Comparison of ENCODE assay signal across 26 cellular contexts in genomic region chr20:39632176-39632575, GRCh38.
A peak's percentile ranks its signal among the peaks of the same experiment; 100 is the strongest.
DNase-seq lines count a peak whose midpoint lies in the region; ATAC-seq, FAIRE-seq and TF ChIP-seq lines count a peak whose summit lies in the region.
"Had no signal": no experiment of that assay in that cellular context is flagged by ENCODE, and none has a peak within 500 bp of the region (broad histone marks: within the 10 kb centered on the region; RNA-seq: fewer than 3 reads in every experiment).

No MANE protein-coding gene starts in this region.

- no peaks in the 10 kb centered on the region for H3K9me1 ChIP-seq in keratinocyte (ENCODE audit: control insufficient read depth, extremely low read depth, insufficient read depth, low read length)

- no peaks in the 10 kb centered on the region for H3K27me3 Mint-ChIP-seq in MCF 10A (ENCODE audit: insufficient read depth, unreplicated experiment)
- H3K27me3 Mint-ChIP-seq: CD4-positive, alpha-beta T cell had no signal

- intact Hi-C loops in MCF 10A (cut with micrococcal nuclease) (no loop called here), breast epithelium (cut with DNase I; ENCODE audit: low total_unique reads) (no loop called here)

- DNase-seq in MCF 10A (ENCODE audit: unreplicated experiment), result peak; percentile 46
- DNase-seq in breast epithelium (ENCODE audit: low spot score in 2 of 2), result no peak
- DNase-seq in RWPE2 (ENCODE audit: low spot score), result no peak
- peak; percentile 61 for DNase-seq in epithelial cell of esophagus (ENCODE audit: low read depth)
- no peak for DNase-seq in keratinocyte (ENCODE audit: low read depth, low spot score)
- DNase-seq in NCI-H2081 treated with DMSO at 0.1 percent for 48 hours (lab: John Stamatoyannopoulos, UW), result no peak
- DNase-seq in NCI-H446 treated with DMSO at 0.1 percent for 48 hours (lab: John Stamatoyannopoulos, UW), result no peak
- DNase-seq: 8988T; ACHN; AML-193; BE2C; CD4-positive, alpha-beta T cell; CD8-positive, alpha-beta memory T cell; DMS 273 treated with DMSO at 0.1 percent for 48 hours; DMS79; GDM1; H7; HCEC 1CT had no signal

- H3K9ac ChIP-seq in keratinocyte (ENCODE audit: control insufficient read depth, extremely low read depth, insufficient read depth, low read length), result no peak overlapping the region
- H3K9ac ChIP-seq: BLaER1 treated with 17β-estradiol and CSF1 and Interleukin-3, amounts not matched to agents 10 nM and 100 nM; GM23248 had no signal

- H3K4me1 ChIP-seq in breast epithelium (no peaks in the 10 kb centered on the region), RWPE2 (ENCODE audit: insufficient read depth, poor library complexity, severe bottlenecking) (no peaks in the 10 kb centered on the region), keratinocyte (ENCODE audit: control insufficient read depth, extremely low read depth, insufficient read depth, low read length) (peaks cover 18% of the 10 kb centered on the region)
- H3K4me1 ChIP-seq: A549; BLaER1 treated with 17β-estradiol and CSF1 and Interleukin-3, amounts not matched to agents 10 nM and 100 nM had no signal

- H3K27me3 ChIP-seq in breast epithelium, result no peaks in the 10 kb centered on the region
- no peaks in the 10 kb centered on the region for H3K27me3 ChIP-seq in RWPE2 (ENCODE audit: insufficient read depth, poor library complexity, severe bottlenecking)
- no peaks in the 10 kb centered on the region for H3K27me3 ChIP-seq in keratinocyte (ENCODE audit: control insufficient read depth, extremely low read depth, insufficient read depth, low read length)
- H3K27me3 ChIP-seq: BE2C; BLaER1 treated with 17β-estradiol and CSF1 and Interleukin-3, amounts not matched to agents 10 nM and 100 nM had no signal

- CTCF ChIA-PET in MCF 10A (lab: Yijun Ruan, JAX), result interaction anchor here (0.5 to 1.3 kb wide), 4 partner anchors 14 to 342 kb away, joined by 3 to 4 read pairs (median 4); no protein-coding TSS in a partner anchor

- H3K4me3 Mint-ChIP-seq in MCF 10A (ENCODE audit: unreplicated experiment), result no peak overlapping the region
- H3K4me3 Mint-ChIP-seq: CD14-positive monocyte; CD4-positive, alpha-beta T cell; CD8-positive, alpha-beta memory T cell had no signal

- no peak for FAIRE-seq in keratinocyte (lab: Jason Lieb, UNC)
- FAIRE-seq: A549, D721Med, GM12878, GM19239 had no signal

- BruUV-seq in MCF 10A (replicated peaks; lab: Mats Ljungman, UMichigan), result no TSS peak

- no peaks in the 10 kb centered on the region for H3K9me3 Mint-ChIP-seq in MCF 10A (ENCODE audit: unreplicated experiment)
- H3K9me3 Mint-ChIP-seq: CD4-positive, alpha-beta T cell had no signal

- no peak overlapping the region for H3K4me3 ChIP-seq in breast epithelium
- no peak overlapping the region for H3K4me3 ChIP-seq in RWPE2 (ENCODE audit: severe bottlenecking)
- no peak overlapping the region for H3K4me3 ChIP-seq in epithelial cell of esophagus (ENCODE audit: low read length)
- no peak overlapping the region for H3K4me3 ChIP-seq in keratinocyte (ENCODE audit: control insufficient read depth in 2 of 3, extremely low read depth in 1 of 3, insufficient read depth in 2 of 3, low read depth in 1 of 3, low read length in 3 of 3)
- H3K4me3 ChIP-seq: A549; BLaER1 treated with 17β-estradiol and CSF1 and Interleukin-3, amounts not matched to agents 10 nM and 100 nM; GM12878; GM23248 had no signal

- H3K4me2 ChIP-seq in keratinocyte (ENCODE audit: control insufficient read depth, extremely low read depth, insufficient read depth, low read depth, low read length), result peak overlapping the region; percentile 55
- H3K4me2 ChIP-seq: A549; BLaER1 treated with 17β-estradiol and CSF1 and Interleukin-3, amounts not matched to agents 10 nM and 100 nM had no signal

- peak overlapping the region; percentile 43 for H3K27ac Mint-ChIP-seq in MCF 10A (ENCODE audit: low read depth, unreplicated experiment)
- H3K27ac Mint-ChIP-seq: CD4-positive, alpha-beta T cell; CD8-positive, alpha-beta memory T cell had no signal

- POLR2A ChIA-PET in MCF 10A (lab: Yijun Ruan, JAX), result interaction anchor here (0.9 to 2.1 kb wide), 3 partner anchors 11 to 198 kb away, joined by 3 to 10 read pairs (median 3); no protein-coding TSS in a partner anchor

- H3K27ac ChIP-seq in breast epithelium (no peak overlapping the region), RWPE2 (ENCODE audit: poor library complexity, severe bottlenecking) (no peak overlapping the region), keratinocyte (ENCODE audit: control insufficient read depth, insufficient read depth, low read length) (no peak overlapping the region)
- H3K27ac ChIP-seq: A549; BLaER1 treated with 17β-estradiol and CSF1 and Interleukin-3, amounts not matched to agents 10 nM and 100 nM; GM23248 had no signal

- no peak overlapping the region for H2AFZ ChIP-seq in keratinocyte (ENCODE audit: control insufficient read depth, low read length)
- H2AFZ ChIP-seq: GM23248 had no signal

- H3K36me3 Mint-ChIP-seq in MCF 10A (ENCODE audit: insufficient read depth, unreplicated experiment), result no peaks in the 10 kb centered on the region
- H3K36me3 Mint-ChIP-seq: CD14-positive monocyte; CD8-positive, alpha-beta memory T cell had no signal

- TF ChIP-seq POLR2A in breast epithelium (IDR thresholded peaks at IDR 0.05), result no peak

- ATAC-seq in RWPE2 (ENCODE audit: low read depth), result peak; percentile 16; the same call in 1 of the 3 replicates
- no peak for ATAC-seq in HG03571 (IDR thresholded peaks at IDR 0.05; ENCODE audit: unreplicated experiment)
- ATAC-seq: A549, GM12878 had no signal

- dilution Hi-C loops in keratinocyte (cut with MboI; ENCODE audit: extremely low pct_ligation_motif_present, low sequenced_read_pairs), result no loop called here

- peaks cover 33% of the 10 kb centered on the region for H3K4me1 Mint-ChIP-seq in MCF 10A (ENCODE audit: insufficient read depth, unreplicated experiment)
- H3K4me1 Mint-ChIP-seq: CD14-positive monocyte; CD8-positive, alpha-beta memory T cell had no signal

- H3K9me3 ChIP-seq in breast epithelium (no peaks in the 10 kb centered on the region), RWPE2 (ENCODE audit: severe bottlenecking) (no peaks in the 10 kb centered on the region), keratinocyte (ENCODE audit: control insufficient read depth, low read depth, low read length) (no peaks in the 10 kb centered on the region)
- H3K9me3 ChIP-seq: A549; BE2C; BLaER1 treated with 17β-estradiol and CSF1 and Interleukin-3, amounts not matched to agents 10 nM and 100 nM had no signal

- H3K36me3 ChIP-seq in breast epithelium (no peaks in the 10 kb centered on the region), RWPE2 (ENCODE audit: low read depth) (no peaks in the 10 kb centered on the region), keratinocyte (ENCODE audit: control insufficient read depth in 2 of 2, extremely low read depth in 1 of 2, insufficient read depth in 2 of 2, low read length in 2 of 2) (no peaks in the 10 kb centered on the region)
- H3K36me3 ChIP-seq: BE2C; BLaER1 treated with 17β-estradiol and CSF1 and Interleukin-3, amounts not matched to agents 10 nM and 100 nM had no signal

- no peaks in the 10 kb centered on the region for H4K20me1 ChIP-seq in keratinocyte (ENCODE audit: control insufficient read depth, extremely low read depth, insufficient read depth, low read length)
- H4K20me1 ChIP-seq: BLaER1 treated with 17β-estradiol and CSF1 and Interleukin-3, amounts not matched to agents 10 nM and 100 nM had no signal

- no peak for TF ChIP-seq CTCF in MCF 10A (IDR thresholded peaks at IDR 0.05; ENCODE audit: unreplicated experiment)
- TF ChIP-seq CTCF in breast epithelium (IDR thresholded peaks at IDR 0.05), result no peak
- no peak for TF ChIP-seq CTCF in RWPE2 (IDR thresholded peaks at IDR 0.05; ENCODE audit: poor library complexity, severe bottlenecking)
- TF ChIP-seq CTCF in epithelial cell of esophagus (IDR thresholded peaks at IDR 0.05; ENCODE audit: insufficient read depth, low read depth, low read length, missing control alignments), result no peak
- TF ChIP-seq CTCF in keratinocyte (optimal IDR thresholded peaks at IDR 0.05 in 1 of 3, IDR thresholded peaks at IDR 0.05 in 1 of 3, conservative IDR thresholded peaks at IDR 0.05 in 1 of 3; ENCODE audit: extremely low read depth in 1 of 3, insufficient read depth in 2 of 3, low read length in 3 of 3), result no peak

- no peaks in the 10 kb centered on the region for H3K79me2 ChIP-seq in keratinocyte (ENCODE audit: control insufficient read depth, insufficient read depth, low read length)

Comparison
In these comparisons a context has a peak if more than half of its experiments do, and no peak if none do; other contexts are left out.
1. DNase-seq: peak in MCF 10A (single experiment) and epithelial cell of esophagus (single experiment); none in breast epithelium (0 of 2), RWPE2 (single experiment), keratinocyte (single experiment), NCI-H2081 treated with DMSO at 0.1 percent for 48 hours (single experiment) and NCI-H446 treated with DMSO at 0.1 percent for 48 hours (single experiment).